ENCODE assay signal across 9 cellular contexts in genomic region chr20:25318471-25319240, GRCh38.
A peak's percentile ranks its signal among the peaks of the same experiment; 100 is the strongest.
DNase-seq lines count a peak whose midpoint lies in the region; ATAC-seq, FAIRE-seq and TF ChIP-seq lines count a peak whose summit lies in the region.
"Had no signal": no experiment of that assay in that cellular context is flagged by ENCODE, and none has a peak within 500 bp of the region (broad histone marks: within the 10 kb centered on the region; RNA-seq: fewer than 3 reads in every experiment).

No MANE protein-coding gene starts in this region.

- H3K4me3 ChIP-seq in right lobe of liver, result no peak overlapping the region
- H3K4me3 ChIP-seq in HepG2 (replicated peaks in 1 of 3; ENCODE audit: insufficient read depth in 1 of 3, low read depth in 2 of 3, low read length in 3 of 3), result no peak overlapping the region
- H3K4me3 ChIP-seq in transverse colon, result no peak overlapping the region
- no peak overlapping the region for H3K4me3 ChIP-seq in SK-N-SH (ENCODE audit: low read depth in 2 of 2, low read length in 1 of 2)

- TF ChIP-seq CTCF in right lobe of liver (IDR thresholded peaks at IDR 0.05), result no peak
- TF ChIP-seq CTCF in HepG2 (CRISPR knock-in tag; IDR thresholded peaks at IDR 0.05), result no peak
- TF ChIP-seq CTCF in transverse colon (IDR thresholded peaks at IDR 0.05), result no peak
- no peak for TF ChIP-seq CTCF in SK-N-SH (IDR thresholded peaks at IDR 0.05)

- BruUV-seq in HepG2 (replicated peaks; lab: Mats Ljungman, UMichigan), result no TSS peak

- no peak for TF ChIP-seq POLR2A in right lobe of liver (IDR thresholded peaks at IDR 0.05)
- no peak for TF ChIP-seq POLR2A in HepG2 (IDR thresholded peaks at IDR 0.05; ENCODE audit: insufficient read depth in 1 of 2, low read depth in 2 of 2, low read length in 2 of 2)
- no peak for TF ChIP-seq POLR2A in transverse colon (IDR thresholded peaks at IDR 0.05)

- H2AFZ ChIP-seq in HepG2 (ENCODE audit: low read length) (no peak overlapping the region), SK-N-SH (ENCODE audit: low read depth) (no peak overlapping the region)

- H3K9me2 ChIP-seq in SK-N-SH, result no peaks in the 10 kb centered on the region

- POLR2A ChIA-PET in HepG2 (lab: Yijun Ruan, JAX), result no interaction called here
- POLR2A ChIA-PET in SK-N-SH (lab: Yijun Ruan, JAX), result no interaction called here

- no peaks in the 10 kb centered on the region for H3K79me2 ChIP-seq in HepG2 (ENCODE audit: insufficient read depth, low read length)
- no peaks in the 10 kb centered on the region; the same call in 1 of the 2 replicates for H3K79me2 ChIP-seq in SK-N-SH (ENCODE audit: insufficient read depth)

- no peaks in the 10 kb centered on the region for H3F3A ChIP-seq in SK-N-SH (replicated peaks; ENCODE audit: insufficient read depth)

- in situ Hi-C loops in HepG2 (cut with HindIII; ENCODE audit: extremely low pct_ligation_motif_present, low pct_unique_long_range_greater_than_20kb) (loop anchor here (25.0 kb wide), 1 partner anchor 344 kb away; no protein-coding TSS in a partner anchor), transverse colon (cut with MboI; ENCODE audit: low pct_ligation_motif_present in 1 of 4, low pct_unique_long_range_greater_than_20kb in 1 of 4, low sequenced_read_pairs in 3 of 4) (no loop called here)

- no peak for FAIRE-seq in HepG2 (lab: Jason Lieb, UNC)

- H3K9me3 ChIP-seq in right lobe of liver (no peaks in the 10 kb centered on the region), HepG2 (ENCODE audit: low read length) (no peaks in the 10 kb centered on the region), transverse colon (no peaks in the 10 kb centered on the region), SK-N-SH (no peaks in the 10 kb centered on the region)

- H3K9ac ChIP-seq in HepG2 (ENCODE audit: insufficient read depth, low read depth, low read length) (no peak overlapping the region), SK-N-SH (no peak overlapping the region)

- H3K36me3 ChIP-seq in right lobe of liver (peaks cover 0 to 6% (median 0%) of the 10 kb centered on the region in 4 donors), HepG2 (replicated peaks in 1 of 2; ENCODE audit: control insufficient read depth in 1 of 2, insufficient read depth in 2 of 2, low read length in 2 of 2) (peaks cover 25 to 54% of the 10 kb centered on the region in 2 experiments), transverse colon (no peaks in the 10 kb centered on the region), SK-N-SH (replicated peaks in 1 of 2; ENCODE audit: control insufficient read depth in 1 of 2, insufficient read depth in 2 of 2, low read length in 1 of 2) (peaks cover 5 to 10% of the 10 kb centered on the region in 2 experiments)

- H3K4me2 ChIP-seq in HepG2 (ENCODE audit: low read depth, low read length), result no peak overlapping the region
- no peak overlapping the region for H3K4me2 ChIP-seq in SK-N-SH

- CTCF ChIA-PET in HepG2 (lab: Yijun Ruan, JAX; ENCODE audit: low intra/inter-chr PET ratio, low total read pairs) (interaction anchor here (0.9 kb wide), 1 partner anchor 24 kb away, joined by 3 read pairs; no protein-coding TSS in a partner anchor), SK-N-SH (lab: Yijun Ruan, JAX) (interaction anchor here (0.9 to 1.2 kb wide), 2 partner anchors 9 to 80 kb away, joined by 5 read pairs; no protein-coding TSS in a partner anchor)

- peak in 1 of 3 donors; percentile 31 for DNase-seq in right lobe of liver
- DNase-seq in HepG2 (ENCODE audit: low spot score), result no peak
- peak in 8 of 61 donors; percentile 29 to 52 (median 40) for DNase-seq in caudate nucleus (lab: John Stamatoyannopoulos, UW)
- no peak for DNase-seq in transverse colon
- no peak for DNase-seq in stimulated activated CD4-positive, alpha-beta T cell treated with anti-CD3 and anti-CD28 coated beads, Interleukin-12 subunit alpha, Interleukin-12 subunit beta, amount 100 ng/mL, for 4 hours
- no peak for DNase-seq in T-helper 9 cell
- DNase-seq in SK-N-SH, result no peak

- TF ChIP-seq EP300 in HepG2 (IDR thresholded peaks at IDR 0.05; ENCODE audit: low read depth in 2 of 2, low read length in 2 of 2) (no peak), HepG2 (CRISPR knock-in tag; IDR thresholded peaks at IDR 0.05; ENCODE audit: borderline replicate concordance) (no peak), transverse colon (IDR thresholded peaks at IDR 0.05; ENCODE audit: low read depth) (no peak), SK-N-SH (IDR thresholded peaks at IDR 0.05; ENCODE audit: borderline replicate concordance in 1 of 2, low read depth in 1 of 2, low read length in 1 of 2) (no peak)

- intact Hi-C loops in right lobe of liver (cut with DNase I) (no loop called here), HepG2 (cut with micrococcal nuclease; ENCODE audit: unreplicated experiment) (no loop called here), transverse colon (cut with DNase I; ENCODE audit: low total_unique reads) (no loop called here)

- ATAC-seq in right lobe of liver (peak; percentile 34 to 63 (median 48)), HepG2 (no peak), HG03103 (IDR thresholded peaks at IDR 0.05; ENCODE audit: low read depth, unreplicated experiment) (peak; percentile 95)

- 76% methylated on average over 9 of the region's 16 CpGs for WGBS in right lobe of liver (ENCODE audit: insufficient coverage, low coverage, low lambda C conversion rate, missing lambda C conversion rate)
- 97% methylated on average over 16 of the region's 16 CpGs for WGBS in HepG2 (ENCODE audit: low lambda C conversion rate)
- 84 to 97% methylated on average over 9 to 16 of the region's 16 CpGs for WGBS in transverse colon (ENCODE audit: low coverage in 1 of 2), 2 donors
- 93% methylated on average over 15 of the region's 16 CpGs for WGBS in SK-N-SH (ENCODE audit: low lambda C conversion rate)

- H4K20me1 ChIP-seq in HepG2 (ENCODE audit: insufficient read depth, low read length), result no peaks in the 10 kb centered on the region; the same call in 1 of the 2 replicates
- no peaks in the 10 kb centered on the region for H4K20me1 ChIP-seq in SK-N-SH (ENCODE audit: insufficient read depth)

- H3K27ac ChIP-seq in right lobe of liver (no peak overlapping the region), HepG2 (ENCODE audit: extremely low read length, insufficient read depth, low read length) (no peak overlapping the region), caudate nucleus (ENCODE audit: low read depth, low read length) (peak overlapping the region; percentile 54), transverse colon (peak overlapping the region; percentile 37 to 63 (median 44)), SK-N-SH (ENCODE audit: low read depth in 2 of 2, low read length in 1 of 2) (no peak overlapping the region)
- H3K27ac ChIP-seq: C4-2B had no signal

- H3K27me3 ChIP-seq in right lobe of liver (no peaks in the 10 kb centered on the region), HepG2 (ENCODE audit: control insufficient read depth in 1 of 2, insufficient read depth in 2 of 2, low read length in 2 of 2) (no peaks in the 10 kb centered on the region), transverse colon (no peaks in the 10 kb centered on the region), SK-N-SH (ENCODE audit: insufficient read depth) (no peaks in the 10 kb centered on the region)

- H3K4me1 ChIP-seq in right lobe of liver (no peaks in the 10 kb centered on the region), HepG2 (ENCODE audit: insufficient read depth, low read length) (0 out of 2 replicates have a peak, but pooled peaks cover 4% of the 10 kb centered on the region), transverse colon (peaks cover 0 to 20% (median 8%) of the 10 kb centered on the region in 4 donors), SK-N-SH (ENCODE audit: control insufficient read depth in 1 of 2, insufficient read depth in 2 of 2, low read depth in 1 of 2, low read length in 1 of 2) (peaks cover 8 to 23% of the 10 kb centered on the region in 2 experiments; a peak in 2 of 4 replicates)

- TF ChIP-seq RAD21 in HepG2 (CRISPR knock-in tag; IDR thresholded peaks at IDR 0.05), result no peak
- no peak for TF ChIP-seq RAD21 in SK-N-SH (IDR thresholded peaks at IDR 0.05; ENCODE audit: low read length)

TF ChIP-seq in HepG2, 621 proteins besides CTCF, POLR2A, EP300 and RAD21 (continues in another document):
- no peak for TF ChIP-seq POGZ (CRISPR knock-in tag; IDR thresholded peaks at IDR 0.05)
- TF ChIP-seq ZNF772 (CRISPR knock-in tag; IDR thresholded peaks at IDR 0.05), result no peak
- TF ChIP-seq POLR2AphosphoS5 (IDR thresholded peaks at IDR 0.05; ENCODE audit: low read depth, low read length), result no peak
- no peak for TF ChIP-seq ZNF224 (CRISPR knock-in tag; IDR thresholded peaks at IDR 0.05)
- no peak for TF ChIP-seq POLR2AphosphoS2 (IDR thresholded peaks at IDR 0.05; ENCODE audit: low read depth, low read length)

TF ChIP-seq in SK-N-SH, 30 proteins besides CTCF, POLR2A, EP300 and RAD21:
- TF ChIP-seq RCOR1 (IDR thresholded peaks at IDR 0.05; ENCODE audit: low read length), result no peak
- TF ChIP-seq FOXJ3 (CRISPR knock-in tag; IDR thresholded peaks at IDR 0.05), result no peak

Comparison
In these comparisons a context has a peak if more than half of its experiments do, and no peak if none do; other contexts are left out.
1. H3K27ac ChIP-seq: peak in caudate nucleus (single experiment) and transverse colon (4 of 4); none in right lobe of liver (0 of 3), HepG2 (single experiment) and SK-N-SH (0 of 2).